ENCODE assay signal across 15 cellular contexts in genomic region chr12:22692964-22693555, GRCh38.
"Had no signal": no experiment of that assay in that cellular context is flagged by ENCODE, and none has a peak within 500 bp of the region (broad histone marks: within the 10 kb centered on the region; RNA-seq: fewer than 3 reads in every experiment).

No MANE protein-coding gene starts in this region.

- H3K4me1 ChIP-seq: breast epithelium, testis had no signal

- H3K36me3 ChIP-seq: ascending aorta, breast epithelium, stomach had no signal

- H3K4me3 Mint-ChIP-seq: nephron had no signal

- ATAC-seq: activated CD4-positive, CD25-positive, alpha-beta regulatory T cell treated with anti-CD3 and anti-CD28 coated beads, Interleukin-2, amount 50 U/mL, for 24 hours had no signal

- H3K9me3 ChIP-seq: ascending aorta, testis had no signal

- H3K4me3 ChIP-seq: ascending aorta, breast epithelium, dorsolateral prefrontal cortex, smooth muscle cell, stomach, testis had no signal

- H3K27ac Mint-ChIP-seq: nephron had no signal

- H3K27me3 ChIP-seq: ascending aorta, breast epithelium, dorsolateral prefrontal cortex, stomach, testis had no signal

- DNase-seq: activated CD4-positive, alpha-beta T cell treated with anti-CD3 and anti-CD28 coated beads, Interleukin-2, amount 50 U/mL, for 4 hours; activated naive CD4-positive, alpha-beta T cell; activated T-cell treated with anti-CD3 and anti-CD28 coated beads for 4 hours; dorsolateral prefrontal cortex; erythroblast; nucleus accumbens; stimulated activated CD4-positive, alpha-beta T cell treated with anti-CD3 and anti-CD28 coated beads, Interleukin-4, amount 100 ng/mL, for 4 hours; stimulated activated CD8-positive, alpha-beta memory T cell treated with anti-CD3 and anti-CD28 coated beads, Interleukin-4, amount 100 ng/mL, for 48 hours; stomach; testis had no signal

- H3K27ac ChIP-seq: ascending aorta, breast epithelium, dorsolateral prefrontal cortex, stomach, testis had no signal

- H3K4me1 Mint-ChIP-seq: nephron had no signal
